Comparison of ENCODE assay signal across 23 cellular contexts in genomic region chr3:84141571-84141970, GRCh38.
A peak's percentile ranks its signal among the peaks of the same experiment; 100 is the strongest.
DNase-seq lines count a peak whose midpoint lies in the region; ATAC-seq and TF ChIP-seq lines count a peak whose summit lies in the region.
"Had no signal": no experiment of that assay in that cellular context is flagged by ENCODE, and none has a peak within 500 bp of the region (broad histone marks: within the 10 kb centered on the region; RNA-seq: fewer than 3 reads in every experiment).

No MANE protein-coding gene starts in this region.

- intact Hi-C loops in PC-3 (cut with micrococcal nuclease) (no loop called here), aorta (cut with DNase I) (no loop called here)

- no peaks in the 10 kb centered on the region for H3K4me1 Mint-ChIP-seq in CD8-positive, alpha-beta memory T cell
- H3K4me1 Mint-ChIP-seq: B cell had no signal

- in situ Hi-C loops in astrocyte of the spinal cord (cut with HindIII; ENCODE audit: low sequenced_read_pairs), result no loop called here

- TF ChIP-seq CTCF in PC-3 (conservative IDR thresholded peaks at IDR 0.05; ENCODE audit: low read depth, low read length) (no peak), astrocyte of the spinal cord (IDR thresholded peaks at IDR 0.05; ENCODE audit: low read depth, low read length) (no peak), MM.1S (IDR thresholded peaks at IDR 0.05; ENCODE audit: low read length) (no peak)

- H2AFZ ChIP-seq in PC-3 (ENCODE audit: low read length), result no peak overlapping the region
- H2AFZ ChIP-seq in MM.1S (ENCODE audit: low read length), result no peak overlapping the region

- ATAC-seq in PC-3 (no peak), aorta (ENCODE audit: low FRiP score) (no peak)
- ATAC-seq: A549; CD8-positive, alpha-beta T cell; GM12878 had no signal

- WGBS in aorta, 2 donors, result 46 to 52% methylated on average over 2 of the region's 2 CpGs

- H3K4me3 ChIP-seq in PC-3 (ENCODE audit: low read length) (no peak overlapping the region), astrocyte of the spinal cord (ENCODE audit: low read depth, low read length) (no peak overlapping the region), aorta (ENCODE audit: low read length in 2 of 2) (no peak overlapping the region), MM.1S (ENCODE audit: low read length) (no peak overlapping the region)
- no peak overlapping the region for H3K4me3 ChIP-seq in CD8-positive, alpha-beta memory T cell (ENCODE audit: low read length)
- H3K4me3 ChIP-seq: A549; BLaER1 treated with 17β-estradiol and CSF1 and Interleukin-3, amounts not matched to agents 10 nM and 100 nM; GM12878 had no signal

- DNase-seq in HS-5 (ENCODE audit: low read depth), result peak; percentile 37
- peak; percentile 10 for DNase-seq in PC-3
- peak; percentile 3 for DNase-seq in astrocyte of the spinal cord (ENCODE audit: low read depth, low spot score)
- no peak for DNase-seq in aorta
- no peak for DNase-seq in MM.1S
- no peak for DNase-seq in CD8-positive, alpha-beta memory T cell
- DNase-seq: AML-193; CD4-positive, alpha-beta T cell; CD8-positive, alpha-beta T cell; COR-L47; DMS 273 treated with DMSO at 0.1 percent for 48 hours; DMS153; DMS53; DMS79; DND-41; EL; GDM1 had no signal

- H4K20me1 ChIP-seq in PC-3 (ENCODE audit: low read length) (no peaks in the 10 kb centered on the region), MM.1S (ENCODE audit: insufficient read depth, low read length) (no peaks in the 10 kb centered on the region)
- H4K20me1 ChIP-seq: BLaER1 treated with 17β-estradiol and CSF1 and Interleukin-3, amounts not matched to agents 10 nM and 100 nM had no signal

- H3K27ac Mint-ChIP-seq in CD8-positive, alpha-beta memory T cell, result no peak overlapping the region
- H3K27ac Mint-ChIP-seq: B cell; CD4-positive, alpha-beta T cell; CD8-positive, alpha-beta T cell had no signal

- no peaks in the 10 kb centered on the region for H3K36me3 ChIP-seq in PC-3 (ENCODE audit: low read depth, low read length)
- no peaks in the 10 kb centered on the region for H3K36me3 ChIP-seq in aorta (ENCODE audit: control insufficient read depth in 1 of 2, insufficient read depth in 2 of 2, low read length in 1 of 2)
- no peaks in the 10 kb centered on the region for H3K36me3 ChIP-seq in MM.1S (replicated peaks; ENCODE audit: insufficient read depth, low read length)
- no peaks in the 10 kb centered on the region for H3K36me3 ChIP-seq in CD8-positive, alpha-beta memory T cell (ENCODE audit: insufficient read depth, low read length)
- H3K36me3 ChIP-seq: BLaER1 treated with 17β-estradiol and CSF1 and Interleukin-3, amounts not matched to agents 10 nM and 100 nM had no signal

- POLR2A ChIA-PET in PC-3 (lab: Charles Lee; ENCODE audit: unreplicated experiment), result no interaction called here
- POLR2A ChIA-PET in CD8-positive, alpha-beta memory T cell (lab: Charles Lee), result no interaction called here

- no peaks in the 10 kb centered on the region for H3K36me3 Mint-ChIP-seq in CD8-positive, alpha-beta memory T cell
- H3K36me3 Mint-ChIP-seq: CD8-positive, alpha-beta T cell had no signal

- CTCF ChIA-PET in PC-3 (lab: Charles Lee), result no interaction called here
- CTCF ChIA-PET in CD8-positive, alpha-beta memory T cell (lab: Charles Lee), result no interaction called here

- H3K9me2 ChIP-seq in PC-3 (replicated peaks; ENCODE audit: low read length), result no peaks in the 10 kb centered on the region
- H3K9me2 ChIP-seq in MM.1S (replicated peaks; ENCODE audit: insufficient read depth, low read length), result no peaks in the 10 kb centered on the region

- no peaks in the 10 kb centered on the region for H3K4me1 ChIP-seq in PC-3 (ENCODE audit: insufficient read depth, low read length)
- H3K4me1 ChIP-seq in aorta (ENCODE audit: control insufficient read depth in 1 of 2, insufficient read depth in 2 of 2, low read length in 2 of 2), result no peaks in the 10 kb centered on the region
- H3K4me1 ChIP-seq in MM.1S (ENCODE audit: low read length), result no peaks in the 10 kb centered on the region
- H3K4me1 ChIP-seq in CD8-positive, alpha-beta memory T cell (ENCODE audit: insufficient read depth, low read length), result no peaks in the 10 kb centered on the region
- H3K4me1 ChIP-seq: A549; BLaER1 treated with 17β-estradiol and CSF1 and Interleukin-3, amounts not matched to agents 10 nM and 100 nM had no signal

- no peaks in the 10 kb centered on the region for H3K27me3 Mint-ChIP-seq in CD8-positive, alpha-beta memory T cell
- H3K27me3 Mint-ChIP-seq: B cell; CD4-positive, alpha-beta T cell had no signal

- H3K79me2 ChIP-seq in PC-3 (ENCODE audit: low read length) (no peaks in the 10 kb centered on the region), MM.1S (ENCODE audit: low read length) (no peaks in the 10 kb centered on the region)

- H3F3A ChIP-seq in PC-3 (ENCODE audit: low read length, unreplicated experiment) (no peaks in the 10 kb centered on the region), MM.1S (ENCODE audit: insufficient read depth, low read length) (no peaks in the 10 kb centered on the region)

- H3K27me3 ChIP-seq in PC-3 (ENCODE audit: low read length) (no peaks in the 10 kb centered on the region), aorta (ENCODE audit: control insufficient read depth in 1 of 2, insufficient read depth in 2 of 2, low read length in 1 of 2) (no peaks in the 10 kb centered on the region), MM.1S (replicated peaks; ENCODE audit: insufficient read depth, low read length) (no peaks in the 10 kb centered on the region)
- H3K27me3 ChIP-seq in CD8-positive, alpha-beta memory T cell (ENCODE audit: insufficient read depth, low read length, poor library complexity, severe bottlenecking), result no peaks in the 10 kb centered on the region
- H3K27me3 ChIP-seq: BLaER1 treated with 17β-estradiol and CSF1 and Interleukin-3, amounts not matched to agents 10 nM and 100 nM had no signal

- H3K27ac ChIP-seq in PC-3 (ENCODE audit: low read length) (no peak overlapping the region), aorta (ENCODE audit: low read depth in 1 of 2, low read length in 2 of 2) (no peak overlapping the region), MM.1S (ENCODE audit: low read length) (no peak overlapping the region)
- no peak overlapping the region for H3K27ac ChIP-seq in CD8-positive, alpha-beta memory T cell (ENCODE audit: low read depth, low read length)
- H3K27ac ChIP-seq: 22Rv1; A549; BLaER1 treated with 17β-estradiol and CSF1 and Interleukin-3, amounts not matched to agents 10 nM and 100 nM; C4-2B had no signal

- H3K4me3 Mint-ChIP-seq in CD8-positive, alpha-beta memory T cell, result no peak overlapping the region
- H3K4me3 Mint-ChIP-seq: B cell; CD4-positive, alpha-beta T cell; CD8-positive, alpha-beta T cell had no signal

- peaks cover 0 to 22% (median 12%) of the 10 kb centered on the region in 5 donors for H3K9me3 Mint-ChIP-seq in CD8-positive, alpha-beta memory T cell

- BruUV-seq in PC-3 (replicated peaks; lab: Mats Ljungman, UMichigan), result no TSS peak

- no peak overlapping the region for H3K4me2 ChIP-seq in PC-3 (ENCODE audit: low read length)
- H3K4me2 ChIP-seq in MM.1S (ENCODE audit: low read depth, low read length), result no peak overlapping the region
- H3K4me2 ChIP-seq: A549; BLaER1 treated with 17β-estradiol and CSF1 and Interleukin-3, amounts not matched to agents 10 nM and 100 nM had no signal

- H3K9me3 ChIP-seq in PC-3 (ENCODE audit: low read length) (no peaks in the 10 kb centered on the region), aorta (ENCODE audit: control insufficient read depth, low read length) (no peaks in the 10 kb centered on the region), MM.1S (replicated peaks; ENCODE audit: insufficient read depth, low read length) (no peaks in the 10 kb centered on the region)
- H3K9me3 ChIP-seq in CD8-positive, alpha-beta memory T cell (ENCODE audit: low read length), result no peaks in the 10 kb centered on the region
- H3K9me3 ChIP-seq: A549; BLaER1 treated with 17β-estradiol and CSF1 and Interleukin-3, amounts not matched to agents 10 nM and 100 nM had no signal

- no peak overlapping the region for H3K9ac ChIP-seq in PC-3 (ENCODE audit: low read length)
- H3K9ac ChIP-seq in MM.1S (ENCODE audit: low read length), result no peak overlapping the region
- H3K9ac ChIP-seq: BLaER1 treated with 17β-estradiol and CSF1 and Interleukin-3, amounts not matched to agents 10 nM and 100 nM had no signal

Comparison
In these comparisons a context has a peak if more than half of its experiments do, and no peak if none do; other contexts are left out.
1. DNase-seq: peak in HS-5 (single experiment), PC-3 (single experiment) and astrocyte of the spinal cord (single experiment); none in aorta (0 of 2), MM.1S (single experiment) and CD8-positive, alpha-beta memory T cell (0 of 5).